In the genomic region with DNA sequence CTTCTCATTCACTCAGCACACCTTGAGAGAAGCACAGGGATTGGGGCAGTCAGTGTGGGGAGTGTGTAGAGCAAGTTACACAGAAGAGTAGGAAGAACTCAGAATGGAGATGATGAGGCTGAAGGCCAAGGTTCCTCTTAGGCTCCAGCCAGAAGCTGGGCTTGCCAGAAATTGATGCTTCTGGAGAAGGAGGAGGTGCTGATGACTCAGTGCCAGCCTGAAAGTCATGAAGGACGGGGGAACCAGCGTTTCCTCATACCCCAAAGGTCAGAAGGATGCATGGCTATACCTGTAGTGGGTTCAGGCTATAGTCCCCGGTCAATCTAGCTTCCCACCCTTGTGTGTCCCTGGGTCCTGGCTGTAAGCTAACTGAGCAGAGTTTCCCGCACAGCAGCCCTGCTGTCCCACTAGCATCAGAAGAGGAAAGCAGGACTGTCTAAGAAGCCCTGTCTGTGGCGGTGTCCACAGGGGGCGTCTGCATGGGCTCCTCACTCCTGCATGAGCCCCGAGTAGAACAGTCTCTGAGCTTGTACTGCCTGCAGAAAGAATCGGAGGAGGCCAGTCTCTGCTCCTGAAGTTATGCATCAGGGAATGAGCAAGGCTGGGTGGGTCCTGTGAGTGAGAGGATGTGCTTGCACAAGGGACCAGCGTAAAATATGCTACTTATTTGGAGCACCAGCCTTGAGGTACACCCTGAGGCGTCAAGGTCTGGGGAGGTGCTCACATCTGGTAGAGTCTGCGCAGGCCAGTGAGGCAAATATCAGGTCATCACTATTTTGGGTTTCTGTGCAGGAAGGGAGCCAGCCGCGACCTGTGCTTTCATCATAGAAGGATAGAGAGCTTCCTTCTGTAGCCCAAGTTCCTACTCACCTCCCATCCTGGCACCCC, we compare ENCODE assay signal across 15 cellular contexts.
DNase-seq lines count a peak whose midpoint lies in the region; ATAC-seq and TF ChIP-seq lines count a peak whose summit lies in the region.
"Had no signal": no experiment of that assay in that cellular context is flagged by ENCODE, and none has a peak within 500 bp of the region (broad histone marks: within the 10 kb centered on the region; RNA-seq: fewer than 3 reads in every experiment).

No MANE protein-coding gene starts in this region.

- intact Hi-C loops in natural killer cell (cut with micrococcal nuclease) = no loop called here

- H3K9me3 Mint-ChIP-seq in natural killer cell = no peaks in the 10 kb centered on the region
- H3K9me3 Mint-ChIP-seq in natural killer cell treated with Interleukin-12 subunit alpha and Interleukin-12 subunit beta and Interleukin-15 and Interleukin-18, amount 100 ng/mL, for 72 hours = no peaks in the 10 kb centered on the region
- H3K9me3 Mint-ChIP-seq: effector memory CD8-positive, alpha-beta T cell had no signal

- H3K27ac Mint-ChIP-seq in natural killer cell = peak overlapping the region in 1 of 2 donors; percentile 74
- peak overlapping the region in 1 of 2 donors; percentile 14 for H3K27ac Mint-ChIP-seq in natural killer cell treated with Interleukin-12 subunit alpha and Interleukin-12 subunit beta and Interleukin-15 and Interleukin-18, amount 100 ng/mL, for 72 hours
- H3K27ac Mint-ChIP-seq: B cell had no signal

- peaks cover 12 to 16% of the 10 kb centered on the region in 2 donors for H3K4me1 Mint-ChIP-seq in natural killer cell
- peaks cover 15 to 17% of the 10 kb centered on the region in 2 donors for H3K4me1 Mint-ChIP-seq in natural killer cell treated with Interleukin-12 subunit alpha and Interleukin-12 subunit beta and Interleukin-15 and Interleukin-18, amount 100 ng/mL, for 72 hours (ENCODE audit: low read depth in 2 of 2)

- H3K27me3 Mint-ChIP-seq in natural killer cell (ENCODE audit: low read depth in 2 of 2) = peaks cover 13 to 39% of the 10 kb centered on the region in 2 donors
- H3K27me3 Mint-ChIP-seq in natural killer cell treated with Interleukin-12 subunit alpha and Interleukin-12 subunit beta and Interleukin-15 and Interleukin-18, amount 100 ng/mL, for 72 hours = peaks cover 13 to 14% of the 10 kb centered on the region in 2 donors

- TF ChIP-seq CTCF in natural killer cell (IDR thresholded peaks at IDR 0.05) = no peak

- H3K4me3 Mint-ChIP-seq in natural killer cell = no peak overlapping the region
- H3K4me3 Mint-ChIP-seq in natural killer cell treated with Interleukin-12 subunit alpha and Interleukin-12 subunit beta and Interleukin-15 and Interleukin-18, amount 100 ng/mL, for 72 hours = no peak overlapping the region
- H3K4me3 Mint-ChIP-seq: B cell; effector memory CD8-positive, alpha-beta T cell had no signal

- no peaks in the 10 kb centered on the region for H3K36me3 Mint-ChIP-seq in natural killer cell
- no peaks in the 10 kb centered on the region for H3K36me3 Mint-ChIP-seq in natural killer cell treated with Interleukin-12 subunit alpha and Interleukin-12 subunit beta and Interleukin-15 and Interleukin-18, amount 100 ng/mL, for 72 hours

- peak; percentile 12 for DNase-seq in natural killer cell
- DNase-seq in natural killer cell treated with Interleukin-12 subunit alpha and Interleukin-12 subunit beta and Interleukin-15 and Interleukin-18, amount 100 ng/mL, for 72 hours (ENCODE audit: low spot score) = no peak
- peak; percentile 41 for DNase-seq in activated CD8-positive, alpha-beta memory T cell treated with anti-CD3 and anti-CD28 coated beads, Interleukin-2, amount 50 U/mL, for 48 hours
- peak; percentile 45 for DNase-seq in islet precursor cell
- DNase-seq in GM19238 (ENCODE audit: insufficient read length, low spot score) = no peak
- DNase-seq in GDM1 (lab: John Stamatoyannopoulos, UW) = no peak
- DNase-seq in T1000 (lab: John Stamatoyannopoulos, UW) = no peak
- DNase-seq in hippocampal formation (lab: John Stamatoyannopoulos, UW) = no peak
- DNase-seq: DMS53; effector memory CD8-positive, alpha-beta T cell; Karpas-422; NCI-H2081; SHP77 treated with DMSO at 0.1 percent for 48 hours; stimulated activated CD4-positive, alpha-beta T cell treated with anti-CD3 and anti-CD28 coated beads, Interleukin-2, amount 100 ng/mL, for 24 hours had no signal

- no peak for ATAC-seq in natural killer cell
- ATAC-seq in natural killer cell treated with Interleukin-12 subunit alpha and Interleukin-12 subunit beta and Interleukin-15 and Interleukin-18, amount 100 ng/mL, for 72 hours = no peak

Comparison
In these comparisons a context has a peak if more than half of its experiments do, and no peak if none do; other contexts are left out.
1. DNase-seq: peak in natural killer cell (single experiment), activated CD8-positive, alpha-beta memory T cell treated with anti-CD3 and anti-CD28 coated beads, Interleukin-2, amount 50 U/mL, for 48 hours (single experiment) and islet precursor cell (single experiment); none in natural killer cell treated with Interleukin-12 subunit alpha and Interleukin-12 subunit beta and Interleukin-15 and Interleukin-18, amount 100 ng/mL, for 72 hours (single experiment), GM19238 (single experiment), GDM1 (single experiment), T1000 (single experiment) and hippocampal formation (0 of 2).